ENCODE assay signal across 22 cellular contexts in genomic region chr12:64915242-64915641, GRCh38.
"Had no signal": no experiment of that assay in that cellular context is flagged by ENCODE, and none has a peak within 500 bp of the region (broad histone marks: within the 10 kb centered on the region; RNA-seq: fewer than 3 reads in every experiment).

No MANE protein-coding gene starts in this region.

- H3K4me2 ChIP-seq: hepatocyte had no signal

- ATAC-seq: foreskin keratinocyte; gastroesophageal sphincter; heart left ventricle; left cardiac atrium; left lung; left ventricle myocardium superior; lower lobe of right lung; mucosa of descending colon; naive thymus-derived CD8-positive, alpha-beta T cell had no signal

- H3K27ac ChIP-seq: colonic mucosa, esophagus muscularis mucosa, foreskin keratinocyte, gastroesophageal sphincter, heart left ventricle, hepatocyte, left lung, lower lobe of right lung had no signal

- H3K4me3 ChIP-seq: colonic mucosa, esophagus muscularis mucosa, gastroesophageal sphincter, heart left ventricle, hepatocyte, left lung, lower lobe of right lung, mucosa of descending colon had no signal

- H3K79me2 ChIP-seq: hepatocyte had no signal

- H2AFZ ChIP-seq: hepatocyte had no signal

- H3K9me3 ChIP-seq: colonic mucosa, esophagus muscularis mucosa, gastroesophageal sphincter, heart left ventricle, left lung, lower lobe of right lung, mucosa of descending colon had no signal

- H3K36me3 ChIP-seq: colonic mucosa, esophagus muscularis mucosa, gastroesophageal sphincter, heart left ventricle, left lung, lower lobe of right lung had no signal

- H3K4me1 ChIP-seq: colonic mucosa, foreskin keratinocyte, left lung, lower lobe of right lung had no signal

- DNase-seq: colonic mucosa; cortex of kidney; effector CD4-positive, alpha-beta T cell; effector memory CD4-positive, alpha-beta T cell; foreskin keratinocyte; heart left ventricle; hypothalamus; left cardiac atrium; left lung; left ventricle myocardium superior; lower lobe of right lung; mesenchymal stem cell; mucosa of descending colon; naive B cell; naive thymus-derived CD8-positive, alpha-beta T cell had no signal

- FAIRE-seq: endothelial cell of umbilical vein, frontal cortex, islet of Langerhans, keratinocyte had no signal

- H3K27me3 ChIP-seq: colonic mucosa, esophagus muscularis mucosa, gastroesophageal sphincter, heart left ventricle, hepatocyte, left lung had no signal
